ENCODE assay signal across 8 cellular contexts in genomic region chr6:33324139-33324538, GRCh38. TPM values are rescaled to one million over a fixed set of nuclear protein-coding genes. Genes with fewer than 3 reads are reported as not detected.
DNase-seq lines count a peak whose midpoint lies in the region; ATAC-seq and TF ChIP-seq lines count a peak whose summit lies in the region.

No MANE protein-coding gene starts in this region.

- H3K4me3 ChIP-seq in RWPE2 (ENCODE audit: severe bottlenecking) = peak overlapping the region; percentile 39
- peak overlapping the region; percentile 78 for H3K4me3 ChIP-seq in iPS-15b (ENCODE audit: low read depth, low read length)
- peak overlapping the region; percentile 75 to 88 (median 81) for H3K4me3 ChIP-seq in subcutaneous abdominal adipose tissue (ENCODE audit: low read depth in 1 of 5, low read length in 5 of 5)

- no peak for DNase-seq in T-helper 2 cell treated with Interferon-gamma antibody and Interleukin-4, amounts not matched to agents 5 μg/mL and 100 μg/mL, for 36 hours (ENCODE audit: low spot score)
- DNase-seq in T-helper 2 cell = no peak
- no peak for DNase-seq in RWPE2 (ENCODE audit: low spot score)
- no peak for DNase-seq in COR-L47 (lab: John Stamatoyannopoulos, UW)
- DNase-seq in left lobe of liver (ENCODE audit: low spot score) = no peak
- DNase-seq in NCI-H345 (lab: John Stamatoyannopoulos, UW) = no peak

- no peak overlapping the region for H3K9ac ChIP-seq in iPS-15b (ENCODE audit: low read depth, low read length)
- H3K9ac ChIP-seq in subcutaneous abdominal adipose tissue (ENCODE audit: low read length in 5 of 5) = peak overlapping the region in 1 of 5 donors; percentile 88

- no peaks in the 10 kb centered on the region for H3K27me3 Mint-ChIP-seq in T-helper 2 cell treated with Interferon-gamma antibody and Interleukin-4, amounts not matched to agents 5 μg/mL and 100 μg/mL, for 36 hours (ENCODE audit: low read depth)

- H3K4me3 Mint-ChIP-seq in T-helper 2 cell treated with Interferon-gamma antibody and Interleukin-4, amounts not matched to agents 5 μg/mL and 100 μg/mL, for 36 hours = peak overlapping the region; percentile 96

- H3K27me3 ChIP-seq in RWPE2 (ENCODE audit: insufficient read depth, poor library complexity, severe bottlenecking) (no peaks in the 10 kb centered on the region), iPS-15b (ENCODE audit: control insufficient read depth, insufficient read depth, low read length) (no peaks in the 10 kb centered on the region), subcutaneous abdominal adipose tissue (ENCODE audit: control insufficient read depth in 5 of 5, insufficient read depth in 4 of 5, low read length in 5 of 5) (no peaks in the 10 kb centered on the region)

- H3K4me1 ChIP-seq in RWPE2 (ENCODE audit: insufficient read depth, poor library complexity, severe bottlenecking) (peaks cover 25% of the 10 kb centered on the region), iPS-15b (ENCODE audit: control insufficient read depth, insufficient read depth, low read length) (peaks cover 12% of the 10 kb centered on the region), subcutaneous abdominal adipose tissue (ENCODE audit: control insufficient read depth in 5 of 5, insufficient read depth in 5 of 5, low read length in 5 of 5) (peaks cover 14 to 45% (median 40%) of the 10 kb centered on the region in 5 donors)

- peak overlapping the region; percentile 82 for H3K27ac ChIP-seq in RWPE2 (ENCODE audit: poor library complexity, severe bottlenecking)
- H3K27ac ChIP-seq in subcutaneous abdominal adipose tissue (ENCODE audit: low read depth, low read length) = no peak overlapping the region

- TF ChIP-seq CTCF in RWPE2 (IDR thresholded peaks at IDR 0.05; ENCODE audit: poor library complexity, severe bottlenecking) = no peak

- peak overlapping the region; percentile 100 for H3K27ac Mint-ChIP-seq in T-helper 2 cell treated with Interferon-gamma antibody and Interleukin-4, amounts not matched to agents 5 μg/mL and 100 μg/mL, for 36 hours

- peaks cover 36% of the 10 kb centered on the region for H3K4me1 Mint-ChIP-seq in T-helper 2 cell treated with Interferon-gamma antibody and Interleukin-4, amounts not matched to agents 5 μg/mL and 100 μg/mL, for 36 hours (ENCODE audit: low read depth)

- ATAC-seq in RWPE2 (ENCODE audit: low read depth) = no peak
- no peak for ATAC-seq in left lobe of liver

- H3K36me3 Mint-ChIP-seq in T-helper 2 cell treated with Interferon-gamma antibody and Interleukin-4, amounts not matched to agents 5 μg/mL and 100 μg/mL, for 36 hours (ENCODE audit: low read depth) = peaks cover 33% of the 10 kb centered on the region

- no peaks in the 10 kb centered on the region for H3K9me3 Mint-ChIP-seq in T-helper 2 cell treated with Interferon-gamma antibody and Interleukin-4, amounts not matched to agents 5 μg/mL and 100 μg/mL, for 36 hours

- H3K36me3 ChIP-seq in RWPE2 (ENCODE audit: low read depth) = peaks cover 23% of the 10 kb centered on the region
- H3K36me3 ChIP-seq in iPS-15b (ENCODE audit: control insufficient read depth, insufficient read depth, low read length) = peaks cover 20% of the 10 kb centered on the region
- H3K36me3 ChIP-seq in subcutaneous abdominal adipose tissue (ENCODE audit: control insufficient read depth in 5 of 5, insufficient read depth in 5 of 5, low read length in 5 of 5) = peaks cover 0 to 21% (median 19%) of the 10 kb centered on the region in 5 donors

- H3K9me3 ChIP-seq in RWPE2 (ENCODE audit: severe bottlenecking) = no peaks in the 10 kb centered on the region
- no peaks in the 10 kb centered on the region for H3K9me3 ChIP-seq in iPS-15b (ENCODE audit: control insufficient read depth, insufficient read depth, low read length)
- H3K9me3 ChIP-seq in subcutaneous abdominal adipose tissue (ENCODE audit: control insufficient read depth in 5 of 5, low read length in 5 of 5) = no peaks in the 10 kb centered on the region

RNA-seq across cellular contexts. Expression of gene DAXX, which starts 1.4 kb away (rescaled TPM):
- total RNA-seq in left lobe of liver = 14.1 TPM

RNA-seq across cellular contexts. Expression of gene ZBTB22, which starts 6.6 kb away (rescaled TPM):
- total RNA-seq in left lobe of liver = 7.7 TPM

RNA-seq across cellular contexts. Expression of gene TAPBP, which starts 10.3 kb away (rescaled TPM):
- 107 TPM for total RNA-seq in left lobe of liver

RNA-seq across cellular contexts. Expression of gene RGL2, which starts 25.4 kb away (rescaled TPM):
- total RNA-seq in left lobe of liver = 19.7 TPM

RNA-seq across cellular contexts. Expression of gene PFDN6, which starts 34.7 kb away (rescaled TPM):
- 19.2 TPM for total RNA-seq in left lobe of liver
